Comparison of ENCODE assay signal across 27 cellular contexts in the genomic region with DNA sequence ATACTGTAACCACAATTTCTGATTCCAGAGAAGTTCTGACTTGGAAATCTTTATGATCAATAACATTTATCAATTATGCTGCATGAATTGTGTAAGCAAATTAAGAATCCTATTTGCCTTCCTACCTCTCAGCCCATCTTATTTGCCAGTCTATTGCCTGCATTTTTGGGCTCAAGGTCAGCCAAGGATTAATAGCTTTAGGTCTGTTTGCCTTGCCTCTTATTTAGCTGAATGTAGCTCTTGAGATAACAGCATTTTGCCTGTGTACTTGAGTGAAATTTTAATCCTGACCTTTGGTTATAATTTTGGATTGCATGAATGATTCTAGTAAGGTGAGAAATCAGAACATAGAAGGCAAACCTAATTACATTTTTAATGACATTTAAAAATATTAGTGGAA. TPM values are rescaled to one million over a fixed set of nuclear protein-coding genes. Genes with fewer than 3 reads are reported as not detected.
"Had no signal": no experiment of that assay in that cellular context is flagged by ENCODE, and none has a peak within 500 bp of the region (broad histone marks: within the 10 kb centered on the region; RNA-seq: fewer than 3 reads in every experiment).

No MANE protein-coding gene starts in this region.

- H3K36me3 ChIP-seq: adrenal gland, ascending aorta, brain microvascular endothelial cell, heart right ventricle, lower lobe of right lung, thyroid gland, upper lobe of right lung had no signal

- H3K9me3 ChIP-seq: adrenal gland, ascending aorta, heart right ventricle, lower lobe of right lung, mucosa of descending colon, thyroid gland, upper lobe of right lung had no signal

- DNase-seq: activated CD4-positive, alpha-beta T cell treated with anti-CD3 and anti-CD28 coated beads for 1 hour; activated CD4-positive, alpha-beta T cell treated with anti-CD3 and anti-CD28 coated beads, Interleukin-2, amount 50 U/mL, for 1 hour; activated CD8-positive, alpha-beta memory T cell treated with anti-CD3 and anti-CD28 coated beads, Interleukin-2, amount 50 U/mL, for 48 hours; activated naive CD4-positive, alpha-beta T cell; activated T-cell treated with anti-CD3 and anti-CD28 coated beads, Interleukin-2, amount 50 U/mL, for 4 hours; adrenal gland; brain microvascular endothelial cell; caudate nucleus; effector CD4-positive, alpha-beta T cell; heart right ventricle; kidney; lower lobe of right lung; mesendoderm; mucosa of descending colon; nucleus accumbens; right cardiac atrium; stimulated activated CD4-positive, alpha-beta T cell treated with anti-CD3 and anti-CD28 coated beads, Interleukin-12 subunit alpha, Interleukin-12 subunit beta, amount 100 ng/mL, for 4 hours; stimulated activated CD4-positive, alpha-beta T cell treated with anti-CD3 and anti-CD28 coated beads, Interleukin-4, amount 100 ng/mL, for 4 hours; stimulated activated naive CD8-positive, alpha-beta T cell treated with anti-CD3 and anti-CD28 coated beads, Interleukin-15, Interleukin-2, amounts not matched to agents 100 U/mL and 50 U/mL, for 24 hours; thyroid gland; upper lobe of right lung had no signal

- FAIRE-seq: endometrium had no signal

- H3K27me3 Mint-ChIP-seq: dendritic cell treated with granulocyte-macrophage colony-stimulating factor and Interleukin-4, amounts not matched to agents 40 ng/mL and 50 ng/mL, for 4 days had no signal

- H3K9ac ChIP-seq: parathyroid adenoma had no signal

- H3K27me3 ChIP-seq: adrenal gland, ascending aorta, brain microvascular endothelial cell, heart right ventricle, thyroid gland, upper lobe of right lung had no signal

- H3K4me3 ChIP-seq: adrenal gland, ascending aorta, heart right ventricle, lower lobe of right lung, mucosa of descending colon, thyroid gland, upper lobe of right lung had no signal

- H3K4me1 ChIP-seq: ascending aorta, lower lobe of right lung, upper lobe of right lung had no signal

- H3K27ac ChIP-seq: adrenal gland, ascending aorta, brain microvascular endothelial cell, heart right ventricle, lower lobe of right lung, parathyroid adenoma, thyroid gland, upper lobe of right lung had no signal

- ATAC-seq: activated T-cell treated with anti-CD3 and anti-CD28 coated beads, Interleukin-2, amount 50 U/mL, for 4 hours; heart right ventricle; mucosa of descending colon; right cardiac atrium; stimulated activated naive CD8-positive, alpha-beta T cell treated with anti-CD3 and anti-CD28 coated beads, Interleukin-15, Interleukin-2, amounts not matched to agents 100 U/mL and 50 U/mL, for 24 hours; upper lobe of right lung had no signal

- H3K36me3 Mint-ChIP-seq: activated naive CD8-positive, alpha-beta T cell had no signal

- H3K9me3 Mint-ChIP-seq: activated T-cell treated with anti-CD3 and anti-CD28 coated beads, Interleukin-2, amount 50 U/mL, for 4 hours; activated T-helper 2 cell treated with anti-CD3 and anti-CD28 coated beads, Interferon-gamma antibody, Interleukin-2, Interleukin-4, amounts not matched to agents 10 μg/mL and 5 μg/mL and 100 μg/mL, durations not matched to agents 14 hours and 24 hours and 36 hours; dendritic cell treated with granulocyte-macrophage colony-stimulating factor and Interleukin-4, amounts not matched to agents 40 ng/mL and 50 ng/mL, for 4 days had no signal

- H3K27ac Mint-ChIP-seq: activated naive CD8-positive, alpha-beta T cell; activated T-helper 2 cell treated with anti-CD3 and anti-CD28 coated beads, Interferon-gamma antibody, Interleukin-2, Interleukin-4, amounts not matched to agents 10 μg/mL and 5 μg/mL and 100 μg/mL, durations not matched to agents 14 hours and 24 hours and 36 hours; dendritic cell treated with granulocyte-macrophage colony-stimulating factor and Interleukin-4, amounts not matched to agents 40 ng/mL and 50 ng/mL, for 4 days had no signal

- H3K79me2 ChIP-seq: parathyroid adenoma had no signal

- H3K4me3 Mint-ChIP-seq: activated naive CD8-positive, alpha-beta T cell; activated T-cell treated with anti-CD3 and anti-CD28 coated beads, Interleukin-2, amount 50 U/mL, for 4 hours; dendritic cell treated with granulocyte-macrophage colony-stimulating factor and Interleukin-4, amounts not matched to agents 40 ng/mL and 50 ng/mL, for 4 days had no signal

RNA-seq across cellular contexts. Expression of a gene that starts 51.2 kb away (rescaled TPM):
- polyA plus RNA-seq: heart right ventricle, right cardiac atrium had no signal
